Comparison of ENCODE assay signal across 2 cellular contexts in genomic region chr7:151553356-151553755, GRCh38.
TF ChIP-seq lines count a peak whose summit lies in the region.

No MANE protein-coding gene starts in this region.

TF ChIP-seq in A549, 52 proteins besides CTCF, POLR2A, EP300 and RAD21:
- TF ChIP-seq HDAC2 (IDR thresholded peaks at IDR 0.05) (no peak), NR3C1 (IDR thresholded peaks at IDR 0.05) (no peak), JUNB (IDR thresholded peaks at IDR 0.05) (no peak), USF2 (IDR thresholded peaks at IDR 0.05) (no peak), E2F6 (IDR thresholded peaks at IDR 0.05; ENCODE audit: borderline replicate concordance, low read depth) (no peak), FOXS1 (CRISPR knock-in tag; IDR thresholded peaks at IDR 0.05) (no peak), BHLHE40 (IDR thresholded peaks at IDR 0.05; ENCODE audit: low read depth, low read length) (no peak), ELK1 (IDR thresholded peaks at IDR 0.05; ENCODE audit: low read depth, low read length) (no peak), ZSCAN20 (CRISPR knock-in tag; IDR thresholded peaks at IDR 0.05) (no peak), ZNF302 (CRISPR knock-in tag; IDR thresholded peaks at IDR 0.05) (no peak), MAFK (IDR thresholded peaks at IDR 0.05; ENCODE audit: partially characterized antibody) (no peak), HOXA7 (CRISPR knock-in tag; IDR thresholded peaks at IDR 0.05) (no peak), NFE2L2 (conservative IDR thresholded peaks at IDR 0.05; ENCODE audit: low read length) (no peak), CHD4 (IDR thresholded peaks at IDR 0.05; ENCODE audit: borderline replicate concordance) (no peak), HOXB5 (CRISPR knock-in tag; IDR thresholded peaks at IDR 0.05) (no peak), RFX5 (IDR thresholded peaks at IDR 0.05) (no peak), JUN (IDR thresholded peaks at IDR 0.05) (no peak), HEYL (CRISPR knock-in tag; IDR thresholded peaks at IDR 0.05) (no peak)
- TF ChIP-seq, protein P1, sequence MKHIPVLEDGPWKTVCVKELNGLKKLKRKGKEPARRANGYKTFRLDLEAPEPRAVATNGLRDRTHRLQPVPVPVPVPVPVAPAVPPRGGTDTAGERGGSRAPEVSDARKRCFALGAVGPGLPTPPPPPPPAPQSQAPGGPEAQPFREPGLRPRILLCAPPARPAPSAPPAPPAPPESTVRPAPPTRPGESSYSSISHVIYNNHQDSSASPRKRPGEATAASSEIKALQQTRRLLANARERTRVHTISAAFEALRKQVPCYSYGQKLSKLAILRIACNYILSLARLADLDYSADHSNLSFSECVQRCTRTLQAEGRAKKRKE (CRISPR knock-in tag; IDR thresholded peaks at IDR 0.05; ENCODE audit: low read depth), result no peak

TF ChIP-seq in H1, 55 proteins besides CTCF, POLR2A, EP300 and RAD21:
- no peak for TF ChIP-seq CTBP2 (IDR thresholded peaks at IDR 0.05; ENCODE audit: borderline replicate concordance, insufficient read depth, insufficient read length, low read length)
- TF ChIP-seq EGR1 (IDR thresholded peaks at IDR 0.05; ENCODE audit: borderline replicate concordance, low read depth, low read length), result no peak
- TF ChIP-seq CBX5 (IDR thresholded peaks at IDR 0.05; ENCODE audit: low read depth, low read length), result no peak
- no peak for TF ChIP-seq RNF2 (IDR thresholded peaks at IDR 0.05; ENCODE audit: borderline replicate concordance, low read depth, low read length, missing control alignments, poor library complexity, severe bottlenecking)
- TF ChIP-seq SUZ12 (IDR thresholded peaks at IDR 0.05; ENCODE audit: low read length), result no peak
- TF ChIP-seq NRF1 (IDR thresholded peaks at IDR 0.05; ENCODE audit: low read depth, low read length), result no peak
- no peak for TF ChIP-seq BCL11A (IDR thresholded peaks at IDR 0.05; ENCODE audit: low read depth in 2 of 2, low read length in 2 of 2)
- TF ChIP-seq, protein P2, sequence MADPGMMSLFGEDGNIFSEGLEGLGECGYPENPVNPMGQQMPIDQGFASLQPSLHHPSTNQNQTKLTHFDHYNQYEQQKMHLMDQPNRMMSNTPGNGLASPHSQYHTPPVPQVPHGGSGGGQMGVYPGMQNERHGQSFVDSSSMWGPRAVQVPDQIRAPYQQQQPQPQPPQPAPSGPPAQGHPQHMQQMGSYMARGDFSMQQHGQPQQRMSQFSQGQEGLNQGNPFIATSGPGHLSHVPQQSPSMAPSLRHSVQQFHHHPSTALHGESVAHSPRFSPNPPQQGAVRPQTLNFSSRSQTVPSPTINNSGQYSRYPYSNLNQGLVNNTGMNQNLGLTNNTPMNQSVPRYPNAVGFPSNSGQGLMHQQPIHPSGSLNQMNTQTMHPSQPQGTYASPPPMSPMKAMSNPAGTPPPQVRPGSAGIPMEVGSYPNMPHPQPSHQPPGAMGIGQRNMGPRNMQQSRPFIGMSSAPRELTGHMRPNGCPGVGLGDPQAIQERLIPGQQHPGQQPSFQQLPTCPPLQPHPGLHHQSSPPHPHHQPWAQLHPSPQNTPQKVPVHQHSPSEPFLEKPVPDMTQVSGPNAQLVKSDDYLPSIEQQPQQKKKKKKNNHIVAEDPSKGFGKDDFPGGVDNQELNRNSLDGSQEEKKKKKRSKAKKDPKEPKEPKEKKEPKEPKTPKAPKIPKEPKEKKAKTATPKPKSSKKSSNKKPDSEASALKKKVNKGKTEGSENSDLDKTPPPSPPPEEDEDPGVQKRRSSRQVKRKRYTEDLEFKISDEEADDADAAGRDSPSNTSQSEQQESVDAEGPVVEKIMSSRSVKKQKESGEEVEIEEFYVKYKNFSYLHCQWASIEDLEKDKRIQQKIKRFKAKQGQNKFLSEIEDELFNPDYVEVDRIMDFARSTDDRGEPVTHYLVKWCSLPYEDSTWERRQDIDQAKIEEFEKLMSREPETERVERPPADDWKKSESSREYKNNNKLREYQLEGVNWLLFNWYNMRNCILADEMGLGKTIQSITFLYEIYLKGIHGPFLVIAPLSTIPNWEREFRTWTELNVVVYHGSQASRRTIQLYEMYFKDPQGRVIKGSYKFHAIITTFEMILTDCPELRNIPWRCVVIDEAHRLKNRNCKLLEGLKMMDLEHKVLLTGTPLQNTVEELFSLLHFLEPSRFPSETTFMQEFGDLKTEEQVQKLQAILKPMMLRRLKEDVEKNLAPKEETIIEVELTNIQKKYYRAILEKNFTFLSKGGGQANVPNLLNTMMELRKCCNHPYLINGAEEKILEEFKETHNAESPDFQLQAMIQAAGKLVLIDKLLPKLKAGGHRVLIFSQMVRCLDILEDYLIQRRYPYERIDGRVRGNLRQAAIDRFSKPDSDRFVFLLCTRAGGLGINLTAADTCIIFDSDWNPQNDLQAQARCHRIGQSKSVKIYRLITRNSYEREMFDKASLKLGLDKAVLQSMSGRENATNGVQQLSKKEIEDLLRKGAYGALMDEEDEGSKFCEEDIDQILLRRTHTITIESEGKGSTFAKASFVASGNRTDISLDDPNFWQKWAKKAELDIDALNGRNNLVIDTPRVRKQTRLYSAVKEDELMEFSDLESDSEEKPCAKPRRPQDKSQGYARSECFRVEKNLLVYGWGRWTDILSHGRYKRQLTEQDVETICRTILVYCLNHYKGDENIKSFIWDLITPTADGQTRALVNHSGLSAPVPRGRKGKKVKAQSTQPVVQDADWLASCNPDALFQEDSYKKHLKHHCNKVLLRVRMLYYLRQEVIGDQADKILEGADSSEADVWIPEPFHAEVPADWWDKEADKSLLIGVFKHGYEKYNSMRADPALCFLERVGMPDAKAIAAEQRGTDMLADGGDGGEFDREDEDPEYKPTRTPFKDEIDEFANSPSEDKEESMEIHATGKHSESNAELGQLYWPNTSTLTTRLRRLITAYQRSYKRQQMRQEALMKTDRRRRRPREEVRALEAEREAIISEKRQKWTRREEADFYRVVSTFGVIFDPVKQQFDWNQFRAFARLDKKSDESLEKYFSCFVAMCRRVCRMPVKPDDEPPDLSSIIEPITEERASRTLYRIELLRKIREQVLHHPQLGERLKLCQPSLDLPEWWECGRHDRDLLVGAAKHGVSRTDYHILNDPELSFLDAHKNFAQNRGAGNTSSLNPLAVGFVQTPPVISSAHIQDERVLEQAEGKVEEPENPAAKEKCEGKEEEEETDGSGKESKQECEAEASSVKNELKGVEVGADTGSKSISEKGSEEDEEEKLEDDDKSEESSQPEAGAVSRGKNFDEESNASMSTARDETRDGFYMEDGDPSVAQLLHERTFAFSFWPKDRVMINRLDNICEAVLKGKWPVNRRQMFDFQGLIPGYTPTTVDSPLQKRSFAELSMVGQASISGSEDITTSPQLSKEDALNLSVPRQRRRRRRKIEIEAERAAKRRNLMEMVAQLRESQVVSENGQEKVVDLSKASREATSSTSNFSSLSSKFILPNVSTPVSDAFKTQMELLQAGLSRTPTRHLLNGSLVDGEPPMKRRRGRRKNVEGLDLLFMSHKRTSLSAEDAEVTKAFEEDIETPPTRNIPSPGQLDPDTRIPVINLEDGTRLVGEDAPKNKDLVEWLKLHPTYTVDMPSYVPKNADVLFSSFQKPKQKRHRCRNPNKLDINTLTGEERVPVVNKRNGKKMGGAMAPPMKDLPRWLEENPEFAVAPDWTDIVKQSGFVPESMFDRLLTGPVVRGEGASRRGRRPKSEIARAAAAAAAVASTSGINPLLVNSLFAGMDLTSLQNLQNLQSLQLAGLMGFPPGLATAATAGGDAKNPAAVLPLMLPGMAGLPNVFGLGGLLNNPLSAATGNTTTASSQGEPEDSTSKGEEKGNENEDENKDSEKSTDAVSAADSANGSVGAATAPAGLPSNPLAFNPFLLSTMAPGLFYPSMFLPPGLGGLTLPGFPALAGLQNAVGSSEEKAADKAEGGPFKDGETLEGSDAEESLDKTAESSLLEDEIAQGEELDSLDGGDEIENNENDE (IDR thresholded peaks at IDR 0.05; ENCODE audit: insufficient replicate concordance, low read length), result no peak
- TF ChIP-seq BACH1 (IDR thresholded peaks at IDR 0.05; ENCODE audit: low read length), result no peak
- TF ChIP-seq POU5F1 (IDR thresholded peaks at IDR 0.05; ENCODE audit: low read depth, low read length), result no peak
- no peak for TF ChIP-seq KDM4A (IDR thresholded peaks at IDR 0.05; ENCODE audit: low read depth, low read length, severe bottlenecking)
